In the genomic region with DNA sequence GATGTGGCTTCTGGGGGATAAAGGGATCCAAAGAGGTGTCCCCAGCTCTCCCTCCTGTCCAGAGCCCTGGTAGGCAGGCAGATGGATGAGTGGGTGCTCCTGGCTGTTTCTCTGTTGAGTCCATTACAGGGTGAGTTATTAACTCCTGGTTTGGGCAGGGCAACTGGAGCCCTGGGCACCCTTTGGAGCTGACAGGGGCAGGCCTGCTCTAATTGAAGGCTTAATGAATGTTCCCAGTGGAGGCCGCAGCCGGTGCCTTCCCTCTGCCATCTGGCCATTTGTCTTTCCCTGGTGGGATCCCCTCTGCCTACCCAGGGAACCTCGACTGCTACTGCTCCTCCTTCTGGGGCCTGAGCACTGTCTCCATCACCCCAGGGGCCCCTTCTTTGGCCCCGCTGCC, we compare ENCODE assay signal across 18 cellular contexts. TPM values are rescaled to one million over a fixed set of nuclear protein-coding genes. Genes with fewer than 3 reads are reported as not detected.
A peak's percentile ranks its signal among the peaks of the same experiment; 100 is the strongest.
DNase-seq lines count a peak whose midpoint lies in the region; ATAC-seq, FAIRE-seq and TF ChIP-seq lines count a peak whose summit lies in the region.
"Had no signal": no experiment of that assay in that cellular context is flagged by ENCODE, and none has a peak within 500 bp of the region (broad histone marks: within the 10 kb centered on the region; RNA-seq: fewer than 3 reads in every experiment).

No MANE protein-coding gene starts in this region.

- peaks cover 53% of the 10 kb centered on the region for H3K27me3 Mint-ChIP-seq in activated CD4-positive, alpha-beta T cell treated with anti-CD3 and anti-CD28 coated beads, Interleukin-2, amount 10 ng/mL, durations not matched to agents 7 days and 5 days

- no peak overlapping the region for H3K18ac ChIP-seq in H1 (ENCODE audit: extremely low read depth, low read length)

- no peak overlapping the region for H4K5ac ChIP-seq in H1 (ENCODE audit: insufficient read length, low read depth, low read length)

- H3K4ac ChIP-seq in H1 (replicated peaks; ENCODE audit: insufficient read length, low read depth, low read length), result no peak overlapping the region

- H2BK120ac ChIP-seq in H1 (replicated peaks; ENCODE audit: low read depth, low read length), result no peak overlapping the region

- no peaks in the 10 kb centered on the region for H3K23me2 ChIP-seq in H1 (ENCODE audit: low read depth, low read length)

- H2BK5ac ChIP-seq in H1 (ENCODE audit: low read depth, low read length), result no peak overlapping the region

- no peak overlapping the region for H3K9ac ChIP-seq in H1 (replicated peaks in 1 of 4; ENCODE audit: extremely low read depth in 1 of 4, low read depth in 3 of 4, low read length in 3 of 4)
- H3K9ac ChIP-seq: BLaER1 had no signal

- no peak for TF ChIP-seq RAD21 in H1 (IDR thresholded peaks at IDR 0.05 in 1 of 2, conservative IDR thresholded peaks at IDR 0.05 in 1 of 2; ENCODE audit: low read depth in 2 of 2, low read length in 2 of 2)

- H3K4me1 Mint-ChIP-seq in activated CD4-positive, alpha-beta T cell treated with anti-CD3 and anti-CD28 coated beads, Interleukin-2, amount 10 ng/mL, durations not matched to agents 7 days and 5 days, result no peaks in the 10 kb centered on the region

- DNase-seq in DMS 273 (lab: John Stamatoyannopoulos, UW; ENCODE audit: unreplicated experiment), result peak; percentile 92
- peak; percentile 88 for DNase-seq in NCI-H2171 treated with DMSO at 0.1 percent for 48 hours (lab: John Stamatoyannopoulos, UW)
- DNase-seq in H1 (ENCODE audit: low read depth in 1 of 2, low spot score in 2 of 2), result no peak
- DNase-seq in retina, result peak; percentile 60
- no peak for DNase-seq in KG1 (lab: John Stamatoyannopoulos, UW)
- DNase-seq in activated CD4-positive, alpha-beta T cell treated with anti-CD3 and anti-CD28 coated beads, Interleukin-2, amount 10 ng/mL, durations not matched to agents 7 days and 5 days, result no peak
- DNase-seq: CD4-positive, alpha-beta memory T cell; DMS79 treated with DMSO at 0.1 percent for 48 hours; NCI-H1417 treated with DMSO at 0.1 percent for 48 hours; NCI-H2029; NCI-H446 treated with DMSO at 0.1 percent for 48 hours had no signal

- no peak for TF ChIP-seq CTCF in H1 (IDR thresholded peaks at IDR 0.05; ENCODE audit: control extremely low read depth in 1 of 3, insufficient read depth in 1 of 3, low read depth in 1 of 3, low read length in 3 of 3)

- H4K8ac ChIP-seq in H1 (ENCODE audit: extremely low read depth, insufficient read depth, low read length), result peak overlapping the region; percentile 65; the same call in 1 of the 2 replicates

- H3K79me2 ChIP-seq in H1 (ENCODE audit: control insufficient read depth in 1 of 2, insufficient read depth in 2 of 2, low read length in 2 of 2), result no peaks in the 10 kb centered on the region

- H2BK12ac ChIP-seq in H1 (ENCODE audit: low read depth, low read length), result no peak overlapping the region

- H3K4me3 ChIP-seq in H1 (ENCODE audit: extremely low read depth in 1 of 4, insufficient read depth in 2 of 4, low read depth in 3 of 4, low read length in 4 of 4), result no peak overlapping the region
- H3K4me3 ChIP-seq: BLaER1 had no signal

- peaks cover 0 to 5% (median 2%) of the 10 kb centered on the region in 4 experiments; a peak in 5 of 7 replicates for H3K4me1 ChIP-seq in H1 (replicated peaks in 1 of 4; ENCODE audit: control insufficient read depth in 3 of 4, insufficient read depth in 4 of 4, low read length in 3 of 4)
- H3K4me1 ChIP-seq: BLaER1 had no signal

- no peak for FAIRE-seq in H1 (lab: Jason Lieb, UNC)
- FAIRE-seq: A204.1 had no signal

- no peak overlapping the region for H3K14ac ChIP-seq in H1 (ENCODE audit: insufficient read length)

- H3K56ac ChIP-seq in H1 (replicated peaks; ENCODE audit: insufficient read length, low read depth, low read length), result no peak overlapping the region

- H3K36me3 Mint-ChIP-seq in activated CD4-positive, alpha-beta T cell treated with anti-CD3 and anti-CD28 coated beads, Interleukin-2, amount 10 ng/mL, durations not matched to agents 7 days and 5 days (ENCODE audit: low read depth), result no peaks in the 10 kb centered on the region
- H3K36me3 Mint-ChIP-seq: CD4-positive, alpha-beta memory T cell had no signal

- no peak overlapping the region for H2BK15ac ChIP-seq in H1 (ENCODE audit: low read length)

- H2AK5ac ChIP-seq in H1 (ENCODE audit: low read depth, low read length), result no peak overlapping the region

- no peaks in the 10 kb centered on the region for H4K20me1 ChIP-seq in H1 (replicated peaks in 1 of 2; ENCODE audit: control insufficient read depth in 1 of 2, insufficient read depth in 2 of 2, low read length in 2 of 2)

- no peaks in the 10 kb centered on the region for H3K36me3 ChIP-seq in H1 (ENCODE audit: control insufficient read depth in 2 of 4, insufficient read depth in 4 of 4, low read length in 3 of 4)
- H3K36me3 ChIP-seq: BLaER1 had no signal

- no peak overlapping the region for H3K23ac ChIP-seq in H1 (ENCODE audit: insufficient read length)

- no peak for TF ChIP-seq POLR2A in H1 (IDR thresholded peaks at IDR 0.05; ENCODE audit: control extremely low read depth in 1 of 2, low read depth in 2 of 2, low read length in 2 of 2)

- H2AFZ ChIP-seq in H1 (ENCODE audit: low read length), result no peak overlapping the region

- TF ChIP-seq EP300 in H1 (IDR thresholded peaks at IDR 0.05; ENCODE audit: borderline replicate concordance in 1 of 2, low read depth in 2 of 2, low read length in 2 of 2), result no peak

- no peak overlapping the region for H2BK20ac ChIP-seq in H1 (ENCODE audit: low read length)

- no peak overlapping the region for H3K27ac Mint-ChIP-seq in activated CD4-positive, alpha-beta T cell treated with anti-CD3 and anti-CD28 coated beads, Interleukin-2, amount 10 ng/mL, durations not matched to agents 7 days and 5 days
- H3K27ac Mint-ChIP-seq: CD4-positive, alpha-beta memory T cell had no signal

- H4K91ac ChIP-seq in H1 (replicated peaks; ENCODE audit: insufficient read length, low read length), result no peak overlapping the region

- no peaks in the 10 kb centered on the region for H3K79me1 ChIP-seq in H1 (ENCODE audit: low read depth, low read length)

- no peaks in the 10 kb centered on the region for H3K27me3 ChIP-seq in H1 (replicated peaks in 1 of 4; ENCODE audit: control insufficient read depth in 3 of 4, extremely low read depth in 1 of 4, insufficient read depth in 3 of 4, low read length in 3 of 4)

- POLR2A ChIA-PET in H1 (lab: Charles Lee; ENCODE audit: partially characterized antibody), result no interaction called here
- POLR2A ChIA-PET in activated CD4-positive, alpha-beta T cell treated with anti-CD3 and anti-CD28 coated beads, Interleukin-2, amount 10 ng/mL, durations not matched to agents 7 days and 5 days (lab: Charles Lee), result no interaction called here

- no peak overlapping the region for H3K4me2 ChIP-seq in H1 (ENCODE audit: insufficient read depth in 1 of 2, low read depth in 2 of 2, low read length in 2 of 2)
- H3K4me2 ChIP-seq: BLaER1 had no signal

- H3K9me3 Mint-ChIP-seq in activated CD4-positive, alpha-beta T cell treated with anti-CD3 and anti-CD28 coated beads, Interleukin-2, amount 10 ng/mL, durations not matched to agents 7 days and 5 days, result no peaks in the 10 kb centered on the region
- H3K9me3 Mint-ChIP-seq: CD4-positive, alpha-beta memory T cell had no signal

- no peak overlapping the region for H3K4me3 Mint-ChIP-seq in activated CD4-positive, alpha-beta T cell treated with anti-CD3 and anti-CD28 coated beads, Interleukin-2, amount 10 ng/mL, durations not matched to agents 7 days and 5 days
- H3K4me3 Mint-ChIP-seq: CD4-positive, alpha-beta memory T cell had no signal

- no peak overlapping the region for H3K27ac ChIP-seq in H1 (ENCODE audit: low read depth, low read length)
- H3K27ac ChIP-seq: BLaER1 had no signal

- ATAC-seq in HG02970 (IDR thresholded peaks at IDR 0.05; ENCODE audit: low FRiP score, unreplicated experiment), result no peak

- 82% methylated on average over 4 of the region's 4 CpGs; no CpG with 5 or more reads in 1 of the 2 experiments for WGBS in H1 (ENCODE audit: extremely low coverage in 1 of 2, insufficient coverage in 1 of 2, insufficient read length in 1 of 2, insufficient replicate concordance in 2 of 2, low coverage in 1 of 2, low lambda C conversion rate in 2 of 2, missing lambda C conversion rate in 1 of 2), 2 experiments

- CTCF ChIA-PET in H1 (lab: Charles Lee; ENCODE audit: partially characterized antibody), result interaction anchor here (0.6 to 11.6 kb wide), 12 partner anchors 10 to 220 kb away, joined by 3 to 87 read pairs (median 5); no protein-coding TSS in a partner anchor
- CTCF ChIA-PET in activated CD4-positive, alpha-beta T cell treated with anti-CD3 and anti-CD28 coated beads, Interleukin-2, amount 10 ng/mL, durations not matched to agents 7 days and 5 days (lab: Charles Lee), result interaction anchor here (3.1 kb wide), 1 partner anchor 13 kb away, joined by 12 read pairs; no protein-coding TSS in a partner anchor

- no peaks in the 10 kb centered on the region for H3K9me3 ChIP-seq in H1 (ENCODE audit: insufficient read depth in 2 of 2, low read depth in 1 of 2, low read length in 1 of 2)
- H3K9me3 ChIP-seq: BLaER1 had no signal

TF ChIP-seq in H1, 55 proteins besides CTCF, POLR2A, EP300 and RAD21 (continues in another document):
- no peak for TF ChIP-seq SIRT6 (IDR thresholded peaks at IDR 0.05; ENCODE audit: low read length)

RNA-seq across cellular contexts. Expression of a gene that starts 44.7 kb away (rescaled TPM):
- total RNA-seq in H1 (2021; fragmentation: NEBNext Ultra II Directional; extraction: Animal tissue kit (Norgen Biotek cat#: 25700)), result not detected in 2 replicates
- polyA plus RNA-seq in H1 (2011; rRNA removed), result 0.31 TPM in 1 of 2 replicates, not detected in the other
- polyA plus RNA-seq in H1 (2011; cell fraction: cytosol; rRNA removed), result not detected
- polyA plus RNA-seq in H1 (2011; cell fraction: nucleus; rRNA removed), result not detected
- polyA plus RNA-seq in H1 (2012, experiment 1 of 2), result not detected in 4 replicates
- not detected for polyA plus RNA-seq in H1 (2012, experiment 2 of 2)
- not detected for polyA plus RNA-seq in H1 (2013, experiment 1 of 2)
- not detected for polyA plus RNA-seq in H1 (2013, experiment 2 of 2)
- polyA minus RNA-seq in H1 (2011; rRNA and poly(A)+ RNA removed), result not detected in 2 replicates
- polyA minus RNA-seq in H1 (2011; cell fraction: cytosol; rRNA and poly(A)+ RNA removed), result not detected
- polyA minus RNA-seq in H1 (2011; cell fraction: nucleus; rRNA and poly(A)+ RNA removed), result not detected
- total RNA-seq in activated CD4-positive, alpha-beta T cell treated with anti-CD3 and anti-CD28 coated beads, Interleukin-2, amount 10 ng/mL, durations not matched to agents 7 days and 5 days, result not detected
- total RNA-seq: CD4-positive, alpha-beta memory T cell; H4; HT-29; M059J; SK-MEL-5 had no signal
- polyA plus RNA-seq: CD4-positive, alpha-beta memory T cell had no signal

RNA-seq across cellular contexts. Expression of a gene that starts 59.6 kb away (rescaled TPM):
- 54.1 and 57.3 TPM in 2 replicates for total RNA-seq in H1 (2021; fragmentation: NEBNext Ultra II Directional; extraction: Animal tissue kit (Norgen Biotek cat#: 25700))
- 32.7 and 54.9 TPM in 2 replicates for polyA plus RNA-seq in H1 (2011; rRNA removed)
- polyA plus RNA-seq in H1 (2011; cell fraction: cytosol; rRNA removed), result 58.9 TPM
- 127 TPM for polyA plus RNA-seq in H1 (2011; cell fraction: nucleus; rRNA removed)
- polyA plus RNA-seq in H1 (2012, experiment 1 of 2), result 58.7 to 71.6 TPM (median 62.9 TPM) in 4 replicates
- 48.3 TPM for polyA plus RNA-seq in H1 (2012, experiment 2 of 2)
- polyA plus RNA-seq in H1 (2013, experiment 1 of 2), result 44.0 TPM
- polyA plus RNA-seq in H1 (2013, experiment 2 of 2), result 48.2 TPM
- polyA minus RNA-seq in H1 (2011; rRNA and poly(A)+ RNA removed), result 47.6 and 60.5 TPM in 2 replicates
- polyA minus RNA-seq in H1 (2011; cell fraction: cytosol; rRNA and poly(A)+ RNA removed), result 36.8 TPM
- 82.4 TPM for polyA minus RNA-seq in H1 (2011; cell fraction: nucleus; rRNA and poly(A)+ RNA removed)
- total RNA-seq in activated CD4-positive, alpha-beta T cell treated with anti-CD3 and anti-CD28 coated beads, Interleukin-2, amount 10 ng/mL, durations not matched to agents 7 days and 5 days, result 10 to 100 TPM; 73.1 to 74.1 TPM

Comparison
In these comparisons a context has a peak if more than half of its experiments do, and no peak if none do; other contexts are left out.
1. DNase-seq: peak in DMS 273 (single experiment), NCI-H2171 treated with DMSO at 0.1 percent for 48 hours (single experiment) and retina (single experiment); none in H1 (0 of 2), KG1 (single experiment) and activated CD4-positive, alpha-beta T cell treated with anti-CD3 and anti-CD28 coated beads, Interleukin-2, amount 10 ng/mL, durations not matched to agents 7 days and 5 days (single experiment).